In the genomic region with DNA sequence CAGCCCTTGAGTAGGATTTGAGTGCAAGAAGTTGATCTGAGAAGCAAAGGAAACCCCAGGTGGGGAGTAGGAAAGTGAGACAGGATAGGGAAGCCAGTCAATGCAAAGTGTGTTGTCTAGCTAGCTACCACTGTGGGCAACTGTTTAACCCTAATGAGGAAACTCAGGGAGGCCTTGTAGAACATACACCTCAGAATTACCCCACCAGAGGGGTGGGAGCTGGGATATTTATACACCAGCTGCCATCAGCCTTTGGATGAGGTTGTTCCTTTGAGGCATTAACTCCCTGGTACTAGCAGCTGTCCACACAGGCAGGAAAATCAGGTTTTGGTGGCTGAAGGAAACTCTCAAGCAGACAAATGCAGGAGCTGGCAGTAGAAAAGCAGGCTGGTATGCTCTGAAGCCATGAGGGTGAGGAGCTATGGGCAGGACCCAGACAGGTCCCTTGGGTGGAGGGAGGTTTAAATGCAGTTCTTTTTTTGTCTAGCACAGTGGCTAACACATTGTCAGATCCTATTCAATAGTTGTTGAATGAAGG, we compare ENCODE assay signal across 11 cellular contexts.
"Had no signal": no experiment of that assay in that cellular context is flagged by ENCODE, and none has a peak within 500 bp of the region (broad histone marks: within the 10 kb centered on the region; RNA-seq: fewer than 3 reads in every experiment).

No MANE protein-coding gene starts in this region.

- H3K27ac ChIP-seq: cardiac muscle cell, heart left ventricle, left ventricle myocardium inferior had no signal

- H3K27me3 ChIP-seq: cardiac muscle cell, heart left ventricle had no signal

- H3K9me3 Mint-ChIP-seq: T-cell, WTC11 had no signal

- H3K4me3 ChIP-seq: cardiac muscle cell, heart left ventricle, left ventricle myocardium inferior had no signal

- H3K27ac Mint-ChIP-seq: stimulated activated naive B cell treated with anti-CD40 and anti-IgM and Interleukin-4, amounts not matched to agents 10 μg/mL and 1 μg/mL and 100 μg/mL, for 72 hours; T-cell; WTC11 had no signal

- H3K36me3 Mint-ChIP-seq: T-cell, WTC11 had no signal

- H3K36me3 ChIP-seq: cardiac muscle cell, heart left ventricle, left ventricle myocardium inferior had no signal

- H3K27me3 Mint-ChIP-seq: stimulated activated naive B cell treated with anti-CD40 and anti-IgM and Interleukin-4, amounts not matched to agents 10 μg/mL and 1 μg/mL and 100 μg/mL, for 72 hours; T-cell had no signal

- FAIRE-seq: frontal cortex had no signal

- H3K9me3 ChIP-seq: heart left ventricle, left ventricle myocardium inferior had no signal

- DNase-seq: activated CD4-positive, alpha-beta T cell treated with anti-CD3 and anti-CD28 coated beads for 48 hours; activated naive CD4-positive, alpha-beta T cell treated with Interleukin-2 at 50 U/mL for 16 hours; heart left ventricle; left ventricle myocardium inferior; right cardiac atrium; stimulated activated naive B cell treated with anti-CD40 and anti-IgM and Interleukin-4, amounts not matched to agents 10 μg/mL and 1 μg/mL and 100 μg/mL, for 72 hours; substantia nigra; T-cell had no signal

- H3K4me3 Mint-ChIP-seq: stimulated activated naive B cell treated with anti-CD40 and anti-IgM and Interleukin-4, amounts not matched to agents 10 μg/mL and 1 μg/mL and 100 μg/mL, for 72 hours; T-cell; WTC11 had no signal
